Comparison of ENCODE assay signal across 18 cellular contexts in genomic region chr9:38298503-38298902, GRCh38.
"Had no signal": no experiment of that assay in that cellular context is flagged by ENCODE, and none has a peak within 500 bp of the region (broad histone marks: within the 10 kb centered on the region; RNA-seq: fewer than 3 reads in every experiment).

No MANE protein-coding gene starts in this region.

- H3K4me3 ChIP-seq: heart right ventricle, lower lobe of right lung, smooth muscle cell, stomach had no signal

- H3K27me3 ChIP-seq: heart right ventricle, stomach had no signal

- ATAC-seq: activated CD8-positive, alpha-beta T cell treated with anti-CD3 and anti-CD28 coated beads for 36 hours; activated T-helper 17 cell treated with anti-CD3 and anti-CD28 coated beads, Interleukin-2, amount 50 U/mL, for 72 hours; lower lobe of right lung; sciatic nerve; T-cell had no signal

- H3K27ac ChIP-seq: heart right ventricle, lower lobe of right lung, stomach had no signal

- DNase-seq: activated CD4-positive, alpha-beta T cell treated with anti-CD3 and anti-CD28 coated beads, Interleukin-2, amount 10 ng/mL, durations not matched to agents 24 days and 14 days; activated CD8-positive, alpha-beta T cell treated with anti-CD3 and anti-CD28 coated beads for 36 hours; activated naive CD4-positive, alpha-beta T cell; activated naive CD8-positive, alpha-beta T cell treated with anti-CD3 and anti-CD28 coated beads for 36 hours; activated T-cell treated with anti-CD3 and anti-CD28 coated beads, Interleukin-2, amount 50 U/mL, for 1 hour; foreskin melanocyte; heart right ventricle; lower lobe of right lung; midbrain; nephron progenitor cell; stimulated activated CD4-positive, alpha-beta T cell treated with anti-CD3 and anti-CD28 coated beads, Interleukin-4, amount 100 ng/mL, for 1 hour; stomach; T-cell; T-helper 9 cell; trophoblast cell had no signal

- H3K4me2 ChIP-seq: smooth muscle cell had no signal

- H3K36me3 ChIP-seq: heart right ventricle, lower lobe of right lung, stomach had no signal

- H3K9me3 ChIP-seq: heart right ventricle, lower lobe of right lung, stomach had no signal
